In the genomic region with DNA sequence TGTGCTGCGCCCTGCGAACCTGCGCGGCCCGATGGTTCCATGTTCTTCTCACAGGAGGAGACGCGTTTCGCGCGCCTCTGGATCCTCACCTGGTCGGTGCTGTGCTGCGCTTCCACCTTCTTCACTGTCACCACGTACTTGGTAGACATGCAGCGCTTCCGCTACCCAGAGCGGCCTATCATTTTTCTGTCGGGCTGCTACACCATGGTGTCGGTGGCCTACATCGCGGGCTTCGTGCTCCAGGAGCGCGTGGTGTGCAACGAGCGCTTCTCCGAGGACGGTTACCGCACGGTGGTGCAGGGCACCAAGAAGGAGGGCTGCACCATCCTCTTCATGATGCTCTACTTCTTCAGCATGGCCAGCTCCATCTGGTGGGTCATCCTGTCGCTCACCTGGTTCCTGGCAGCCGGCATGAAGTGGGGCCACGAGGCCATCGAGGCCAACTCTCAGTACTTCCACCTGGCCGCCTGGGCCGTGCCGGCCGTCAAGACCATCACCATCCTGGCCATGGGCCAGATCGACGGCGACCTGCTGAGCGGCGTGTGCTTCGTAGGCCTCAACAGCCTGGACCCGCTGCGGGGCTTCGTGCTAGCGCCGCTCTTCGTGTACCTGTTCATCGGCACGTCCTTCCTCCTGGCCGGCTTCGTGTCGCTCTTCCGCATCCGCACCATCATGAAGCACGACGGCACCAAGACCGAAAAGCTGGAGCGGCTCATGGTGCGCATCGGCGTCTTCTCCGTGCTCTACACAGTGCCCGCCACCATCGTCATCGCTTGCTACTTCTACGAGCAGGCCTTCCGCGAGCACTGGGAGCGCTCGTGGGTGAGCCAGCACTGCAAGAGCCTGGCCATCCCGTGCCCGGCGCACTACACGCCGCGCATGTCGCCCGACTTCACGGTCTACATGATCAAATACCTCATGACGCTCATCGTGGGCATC, we compare ENCODE assay signal across 7 cellular contexts. TPM values are rescaled to one million over a fixed set of nuclear protein-coding genes. Genes with fewer than 3 reads are reported as not detected.
DNase-seq lines count a peak whose midpoint lies in the region; ATAC-seq lines count a peak whose summit lies in the region.

No MANE protein-coding gene starts in this region.

- H3K4me1 Mint-ChIP-seq in activated T-helper 2 cell treated with anti-CD3 and anti-CD28 coated beads, Interferon-gamma antibody, Interleukin-2, Interleukin-4, amounts not matched to agents 10 μg/mL and 5 μg/mL and 100 μg/mL, durations not matched to agents 14 hours and 24 hours and 36 hours (ENCODE audit: low read depth) = peaks cover 12% of the 10 kb centered on the region
- peaks cover 35% of the 10 kb centered on the region for H3K4me1 Mint-ChIP-seq in stimulated activated naive CD8-positive, alpha-beta T cell treated with anti-CD3 and anti-CD28 coated beads, Interleukin-15, amount 100 ng/mL, for 72 hours

- H3K36me3 ChIP-seq in H7 (replicated peaks; ENCODE audit: control insufficient read depth, insufficient read depth, low read length) = no peaks in the 10 kb centered on the region

- intact Hi-C loops in activated T-helper 2 cell treated with anti-CD3 and anti-CD28 coated beads, Interferon-gamma antibody, Interleukin-2, Interleukin-4, amounts not matched to agents 10 μg/mL and 5 μg/mL and 100 μg/mL, durations not matched to agents 14 hours and 24 hours and 36 hours (cut with micrococcal nuclease) = loop anchor here (5.0 kb wide), 1 partner anchor 99 kb away; a partner anchor contains a TSS

- H3K36me3 Mint-ChIP-seq in activated T-helper 2 cell treated with anti-CD3 and anti-CD28 coated beads, Interferon-gamma antibody, Interleukin-2, Interleukin-4, amounts not matched to agents 10 μg/mL and 5 μg/mL and 100 μg/mL, durations not matched to agents 14 hours and 24 hours and 36 hours (ENCODE audit: low read depth) = peaks cover 2% of the 10 kb centered on the region

- H3K4me3 Mint-ChIP-seq in activated T-helper 2 cell treated with anti-CD3 and anti-CD28 coated beads, Interferon-gamma antibody, Interleukin-2, Interleukin-4, amounts not matched to agents 10 μg/mL and 5 μg/mL and 100 μg/mL, durations not matched to agents 14 hours and 24 hours and 36 hours (ENCODE audit: low read depth) = peak overlapping the region; percentile 74
- peak overlapping the region; percentile 70 to 91 for H3K4me3 Mint-ChIP-seq in stimulated activated naive CD8-positive, alpha-beta T cell treated with anti-CD3 and anti-CD28 coated beads, Interleukin-15, amount 100 ng/mL, for 72 hours

- peak overlapping the region; percentile 78 for H3K4me3 ChIP-seq in H7 (ENCODE audit: insufficient read depth, low read depth, low read length)

- H3K27ac Mint-ChIP-seq in activated T-helper 2 cell treated with anti-CD3 and anti-CD28 coated beads, Interferon-gamma antibody, Interleukin-2, Interleukin-4, amounts not matched to agents 10 μg/mL and 5 μg/mL and 100 μg/mL, durations not matched to agents 14 hours and 24 hours and 36 hours = no peak overlapping the region
- no peak overlapping the region for H3K27ac Mint-ChIP-seq in stimulated activated naive CD8-positive, alpha-beta T cell treated with anti-CD3 and anti-CD28 coated beads, Interleukin-15, amount 100 ng/mL, for 72 hours

- no peaks in the 10 kb centered on the region for H3K9me3 Mint-ChIP-seq in activated T-helper 2 cell treated with anti-CD3 and anti-CD28 coated beads, Interferon-gamma antibody, Interleukin-2, Interleukin-4, amounts not matched to agents 10 μg/mL and 5 μg/mL and 100 μg/mL, durations not matched to agents 14 hours and 24 hours and 36 hours
- peaks cover 0 to 7% of the 10 kb centered on the region in 2 donors for H3K9me3 Mint-ChIP-seq in stimulated activated naive CD8-positive, alpha-beta T cell treated with anti-CD3 and anti-CD28 coated beads, Interleukin-15, amount 100 ng/mL, for 72 hours

- no peak for ATAC-seq in stimulated activated naive CD8-positive, alpha-beta T cell treated with anti-CD3 and anti-CD28 coated beads, Interleukin-15, amount 100 ng/mL, for 72 hours
- no peak for ATAC-seq in HG02885 (IDR thresholded peaks at IDR 0.05; ENCODE audit: poor library complexity, unreplicated experiment)
- no peak for ATAC-seq in GM18873 (IDR thresholded peaks at IDR 0.05; ENCODE audit: low FRiP score, unreplicated experiment)

- H3K27me3 ChIP-seq in H7 (ENCODE audit: control insufficient read depth, insufficient read depth, low read length) = peaks cover 53% of the 10 kb centered on the region

- peaks cover 77% of the 10 kb centered on the region for H3K27me3 Mint-ChIP-seq in activated T-helper 2 cell treated with anti-CD3 and anti-CD28 coated beads, Interferon-gamma antibody, Interleukin-2, Interleukin-4, amounts not matched to agents 10 μg/mL and 5 μg/mL and 100 μg/mL, durations not matched to agents 14 hours and 24 hours and 36 hours (ENCODE audit: low read depth)
- peaks cover 87% of the 10 kb centered on the region for H3K27me3 Mint-ChIP-seq in stimulated activated naive CD8-positive, alpha-beta T cell treated with anti-CD3 and anti-CD28 coated beads, Interleukin-15, amount 100 ng/mL, for 72 hours

- DNase-seq in H7 = peak; percentile 60
- no peak for DNase-seq in activated T-helper 2 cell treated with anti-CD3 and anti-CD28 coated beads, Interferon-gamma antibody, Interleukin-2, Interleukin-4, amounts not matched to agents 10 μg/mL and 5 μg/mL and 100 μg/mL, durations not matched to agents 14 hours and 24 hours and 36 hours (ENCODE audit: low spot score)
- DNase-seq in iris pigment epithelial cell (ENCODE audit: low read depth) = peak; percentile 45
- no peak for DNase-seq in stimulated activated naive CD8-positive, alpha-beta T cell treated with anti-CD3 and anti-CD28 coated beads, Interleukin-15, amount 100 ng/mL, for 72 hours
- DNase-seq in AG08395 (ENCODE audit: low spot score) = no peak

RNA-seq across cellular contexts. Expression of a gene that starts 1.3 kb away (rescaled TPM):
- total RNA-seq in H7 (2014; rRNA removed; shearing (Covaris generic)) = 21.1 and 28.3 TPM in 2 replicates
- total RNA-seq in activated T-helper 2 cell treated with anti-CD3 and anti-CD28 coated beads, Interferon-gamma antibody, Interleukin-2, Interleukin-4, amounts not matched to agents 10 μg/mL and 5 μg/mL and 100 μg/mL, durations not matched to agents 14 hours and 24 hours and 36 hours = 0.53 and 0.57 TPM in 2 replicates

RNA-seq across cellular contexts. Expression of a gene that starts 55.4 kb away (rescaled TPM):
- total RNA-seq in H7 (2014; rRNA removed; shearing (Covaris generic)) = 16.9 and 23.2 TPM in 2 replicates
- total RNA-seq in activated T-helper 2 cell treated with anti-CD3 and anti-CD28 coated beads, Interferon-gamma antibody, Interleukin-2, Interleukin-4, amounts not matched to agents 10 μg/mL and 5 μg/mL and 100 μg/mL, durations not matched to agents 14 hours and 24 hours and 36 hours = 44.7 and 49.6 TPM in 2 replicates

Comparison
In these comparisons a context has a peak if more than half of its experiments do, and no peak if none do; other contexts are left out.
1. DNase-seq: peak in H7 (single experiment) and iris pigment epithelial cell (single experiment); none in activated T-helper 2 cell treated with anti-CD3 and anti-CD28 coated beads, Interferon-gamma antibody, Interleukin-2, Interleukin-4, amounts not matched to agents 10 μg/mL and 5 μg/mL and 100 μg/mL, durations not matched to agents 14 hours and 24 hours and 36 hours (single experiment), stimulated activated naive CD8-positive, alpha-beta T cell treated with anti-CD3 and anti-CD28 coated beads, Interleukin-15, amount 100 ng/mL, for 72 hours (0 of 2) and AG08395 (single experiment).
2. RNA of a gene that starts 1.3 kb away (total RNA-seq): 21.1 to 28.3 TPM in H7; 0.53 to 0.57 TPM in activated T-helper 2 cell treated with anti-CD3 and anti-CD28 coated beads, Interferon-gamma antibody, Interleukin-2, Interleukin-4, amounts not matched to agents 10 μg/mL and 5 μg/mL and 100 μg/mL, durations not matched to agents 14 hours and 24 hours and 36 hours; every median in the first group is over 10 times any median in the second.